In the genomic region with DNA sequence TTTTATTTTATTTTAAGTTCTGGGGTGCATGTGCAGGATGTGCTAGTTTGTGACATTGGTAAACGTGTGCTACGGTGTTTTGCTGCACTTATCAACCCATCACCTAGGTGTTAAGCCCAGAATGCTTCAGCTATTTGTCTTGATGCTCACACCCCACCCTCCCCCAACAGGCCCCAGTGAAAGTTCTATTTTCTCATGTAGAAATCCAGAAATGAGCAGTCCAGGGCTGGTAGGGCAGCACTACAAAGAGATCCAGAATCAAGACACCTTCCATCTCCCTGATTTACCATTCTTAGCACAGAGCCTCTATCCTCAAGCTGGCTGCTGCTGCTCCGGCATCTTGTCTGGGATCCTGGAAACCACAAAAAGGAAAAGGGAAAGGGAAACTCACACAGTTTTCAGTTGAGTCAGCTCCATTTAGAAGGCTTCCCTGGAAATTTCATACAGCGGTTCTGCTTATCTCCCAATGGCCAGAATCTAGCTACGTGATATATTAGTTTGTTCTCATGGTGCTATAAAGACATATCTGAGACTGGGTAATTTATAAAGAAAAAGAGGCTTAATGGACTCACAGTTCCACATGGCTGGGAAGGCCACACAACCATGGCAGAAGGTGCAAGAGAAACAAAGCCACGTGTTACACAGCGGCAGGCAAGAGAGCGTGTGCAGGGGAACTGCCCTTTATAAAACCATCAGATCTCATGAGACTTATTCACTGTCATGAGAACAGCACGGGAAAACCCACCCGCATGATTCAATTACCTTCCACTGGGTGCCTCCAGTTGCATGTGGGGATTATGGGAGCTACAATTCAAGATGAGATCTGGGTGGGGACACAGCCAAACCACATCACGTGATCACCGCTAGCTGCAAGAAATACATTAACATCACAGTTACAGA, we compare ENCODE assay signal across 12 cellular contexts.
DNase-seq lines count a peak whose midpoint lies in the region; ATAC-seq and TF ChIP-seq lines count a peak whose summit lies in the region.
"Had no signal": no experiment of that assay in that cellular context is flagged by ENCODE, and none has a peak within 500 bp of the region (broad histone marks: within the 10 kb centered on the region; RNA-seq: fewer than 3 reads in every experiment).

No MANE protein-coding gene starts in this region.

- no peaks in the 10 kb centered on the region for H3K36me3 ChIP-seq in CD8-positive, alpha-beta memory T cell (ENCODE audit: insufficient read depth, low read length)
- no peaks in the 10 kb centered on the region for H3K36me3 ChIP-seq in GM23338 (ENCODE audit: insufficient read depth)
- no peaks in the 10 kb centered on the region for H3K36me3 ChIP-seq in uterus
- H3K36me3 ChIP-seq in esophagus squamous epithelium: no peaks in the 10 kb centered on the region
- H3K36me3 ChIP-seq: prostate gland had no signal

- peak overlapping the region in 3 of 8 donors; percentile 45 to 74 (median 46) for H3K27ac Mint-ChIP-seq in CD8-positive, alpha-beta memory T cell
- no peak overlapping the region for H3K27ac Mint-ChIP-seq in GM23338
- no peak overlapping the region for H3K27ac Mint-ChIP-seq in progenitor cell of endocrine pancreas

- no peaks in the 10 kb centered on the region for H3K36me3 Mint-ChIP-seq in CD8-positive, alpha-beta memory T cell
- H3K36me3 Mint-ChIP-seq in GM23338 (ENCODE audit: low read depth) (no peaks in the 10 kb centered on the region), progenitor cell of endocrine pancreas (ENCODE audit: insufficient read depth) (peaks cover 1% of the 10 kb centered on the region)

- H3K9me3 ChIP-seq in CD8-positive, alpha-beta memory T cell (ENCODE audit: low read length): no peaks in the 10 kb centered on the region
- H3K9me3 ChIP-seq in uterus (no peaks in the 10 kb centered on the region), esophagus squamous epithelium (no peaks in the 10 kb centered on the region)
- H3K9me3 ChIP-seq: prostate gland had no signal

- TF ChIP-seq POLR2A in uterus (IDR thresholded peaks at IDR 0.05): no peak
- no peak for TF ChIP-seq POLR2A in esophagus squamous epithelium (IDR thresholded peaks at IDR 0.05)

- H3K27ac ChIP-seq in CD8-positive, alpha-beta memory T cell (ENCODE audit: low read depth, low read length): no peak overlapping the region
- H3K27ac ChIP-seq in GM23338 (ENCODE audit: low read depth) (no peak overlapping the region), uterus (no peak overlapping the region), esophagus squamous epithelium (no peak overlapping the region)
- H3K27ac ChIP-seq: prostate gland had no signal

- H3K4me3 ChIP-seq in CD8-positive, alpha-beta memory T cell (ENCODE audit: low read length): no peak overlapping the region
- H3K4me3 ChIP-seq in GM23338: no peak overlapping the region
- H3K4me3 ChIP-seq in uterus: no peak overlapping the region
- H3K4me3 ChIP-seq in esophagus squamous epithelium: no peak overlapping the region
- H3K4me3 ChIP-seq: prostate gland had no signal

- WGBS in esophagus squamous epithelium, 2 donors: 64 to 87% methylated on average over 12 of the region's 12 CpGs

- POLR2A ChIA-PET in CD8-positive, alpha-beta memory T cell (lab: Charles Lee): no interaction called here

- no peaks in the 10 kb centered on the region for H4K20me1 ChIP-seq in GM23338 (replicated peaks; ENCODE audit: insufficient read depth)

- TF ChIP-seq CTCF in GM23338 (conservative IDR thresholded peaks at IDR 0.05; ENCODE audit: low read depth in 2 of 2): no peak
- no peak for TF ChIP-seq CTCF in uterus (IDR thresholded peaks at IDR 0.05)
- TF ChIP-seq CTCF in esophagus squamous epithelium (IDR thresholded peaks at IDR 0.05): no peak
- TF ChIP-seq CTCF in progenitor cell of endocrine pancreas (IDR thresholded peaks at IDR 0.05; ENCODE audit: unreplicated experiment): no peak

- no peaks in the 10 kb centered on the region for H3K9me2 ChIP-seq in GM23338 (ENCODE audit: insufficient read depth)

- H3K4me3 Mint-ChIP-seq in CD8-positive, alpha-beta memory T cell: peak overlapping the region in 6 of 7 donors; percentile 33 to 70 (median 48)
- H3K4me3 Mint-ChIP-seq in GM23338 (no peak overlapping the region), progenitor cell of endocrine pancreas (ENCODE audit: low read depth) (no peak overlapping the region)

- no peaks in the 10 kb centered on the region for H3K79me2 ChIP-seq in GM23338 (replicated peaks; ENCODE audit: insufficient read depth)

- peak overlapping the region; percentile 67 for H2AFZ ChIP-seq in GM23338

- peak; percentile 67 for ATAC-seq in GM19023 (IDR thresholded peaks at IDR 0.05; ENCODE audit: unreplicated experiment)
- no peak for ATAC-seq in GM23338
- ATAC-seq in HG03457 (IDR thresholded peaks at IDR 0.05; ENCODE audit: unreplicated experiment): peak; percentile 58

- H3K27me3 ChIP-seq in CD8-positive, alpha-beta memory T cell (ENCODE audit: insufficient read depth, low read length, poor library complexity, severe bottlenecking): no peaks in the 10 kb centered on the region
- H3K27me3 ChIP-seq in GM23338 (ENCODE audit: insufficient read depth) (no peaks in the 10 kb centered on the region), uterus (no peaks in the 10 kb centered on the region), esophagus squamous epithelium (no peaks in the 10 kb centered on the region)

- peaks cover 0 to 2% of the 10 kb centered on the region in 2 donors for H3K27me3 Mint-ChIP-seq in CD8-positive, alpha-beta memory T cell
- no peaks in the 10 kb centered on the region for H3K27me3 Mint-ChIP-seq in GM23338 (ENCODE audit: insufficient read depth, low read depth, poor library complexity)
- peaks cover 4% of the 10 kb centered on the region for H3K27me3 Mint-ChIP-seq in progenitor cell of endocrine pancreas

- no peaks in the 10 kb centered on the region for H3K9me3 Mint-ChIP-seq in CD8-positive, alpha-beta memory T cell
- peaks cover 7% of the 10 kb centered on the region; the same call in 2 of the 3 replicates for H3K9me3 Mint-ChIP-seq in GM23338
- peaks cover 7% of the 10 kb centered on the region for H3K9me3 Mint-ChIP-seq in progenitor cell of endocrine pancreas (ENCODE audit: low read depth)

- peaks cover 13 to 18% (median 14%) of the 10 kb centered on the region in 3 donors for H3K4me1 Mint-ChIP-seq in CD8-positive, alpha-beta memory T cell
- H3K4me1 Mint-ChIP-seq in GM23338 (peaks cover 14% of the 10 kb centered on the region), progenitor cell of endocrine pancreas (ENCODE audit: low read depth) (peaks cover 8% of the 10 kb centered on the region)

- intact Hi-C loops in uterus (cut with DNase I; ENCODE audit: low total_unique reads) (no loop called here), esophagus squamous epithelium (cut with DNase I) (no loop called here)

- CTCF ChIA-PET in CD8-positive, alpha-beta memory T cell (lab: Charles Lee): interaction anchor here (1.7 kb wide), 1 partner anchor 10 kb away, joined by 4 read pairs; no protein-coding TSS in a partner anchor

- H3K4me1 ChIP-seq in CD8-positive, alpha-beta memory T cell (ENCODE audit: insufficient read depth, low read length): no peaks in the 10 kb centered on the region
- H3K4me1 ChIP-seq in GM23338 (ENCODE audit: insufficient read depth) (peaks cover 6% of the 10 kb centered on the region; the same call in 1 of the 2 replicates), uterus (no peaks in the 10 kb centered on the region), esophagus squamous epithelium (no peaks in the 10 kb centered on the region)
- H3K4me1 ChIP-seq: prostate gland had no signal

- H3K4me2 ChIP-seq in GM23338: no peak overlapping the region

- DNase-seq in CD8-positive, alpha-beta memory T cell: no peak
- DNase-seq in GM23338 (ENCODE audit: low spot score): no peak
- DNase-seq in uterus: no peak
- no peak for DNase-seq in esophagus squamous epithelium (lab: John Stamatoyannopoulos, UW)
- DNase-seq in NCI-H1436 (lab: John Stamatoyannopoulos, UW): no peak
- no peak for DNase-seq in progenitor cell of endocrine pancreas (ENCODE audit: low spot score, unreplicated experiment)
- DNase-seq: hypothalamus, mammary epithelial cell, NCI-H187 had no signal

- H3F3A ChIP-seq in GM23338 (replicated peaks; ENCODE audit: low read depth): no peaks in the 10 kb centered on the region

TF ChIP-seq in GM23338, 12 proteins besides CTCF, POLR2A, EP300 and RAD21 (continues in another document):
- no peak for TF ChIP-seq EZH2 (IDR thresholded peaks at IDR 0.05; ENCODE audit: low read depth, unreplicated experiment)

Comparison
In these comparisons a context has a peak if more than half of its experiments do, and no peak if none do; other contexts are left out.
1. H3K4me3 Mint-ChIP-seq: peak in CD8-positive, alpha-beta memory T cell (6 of 7); none in GM23338 (single experiment) and progenitor cell of endocrine pancreas (single experiment).